In genomic region chr7:97872025-97872669, GRCh38 we compare ENCODE assay signal across 8 cellular contexts. TPM values are rescaled to one million over a fixed set of nuclear protein-coding genes. Genes with fewer than 3 reads are reported as not detected.
DNase-seq lines count a peak whose midpoint lies in the region; ATAC-seq, FAIRE-seq and TF ChIP-seq lines count a peak whose summit lies in the region.

Gene ASNS (minus strand): TSS chr7:97872408. CDS start chr7:97869156, 3,252 bp downstream.

- H3K27me3 ChIP-seq in BLaER1 treated with 17β-estradiol and CSF1 and Interleukin-3, amounts not matched to agents 10 nM and 100 nM = no peaks in the 10 kb centered on the region
- H3K27me3 ChIP-seq in HepG2 (ENCODE audit: control insufficient read depth in 1 of 2, insufficient read depth in 2 of 2, low read length in 2 of 2) = no peaks in the 10 kb centered on the region; a peak in 1 of 5 replicates

- H4K20me1 ChIP-seq in BLaER1 treated with 17β-estradiol and CSF1 and Interleukin-3, amounts not matched to agents 10 nM and 100 nM = peaks cover 0 to 31% (median 0%) of the 10 kb centered on the region in 11 experiments; a peak in 6 of 22 replicates
- peaks cover 7% of the 10 kb centered on the region; the same call in 1 of the 2 replicates for H4K20me1 ChIP-seq in HepG2 (ENCODE audit: insufficient read depth, low read length)

- peak within 1 kb of the TSS; percentile 38 to 88 (median 80); a peak in 21 of 22 replicates for H3K27ac ChIP-seq in BLaER1 treated with 17β-estradiol and CSF1 and Interleukin-3, amounts not matched to agents 10 nM and 100 nM
- H3K27ac ChIP-seq in HepG2 (ENCODE audit: extremely low read length, insufficient read depth, low read length) = peak within 1 kb of the TSS; percentile 64

- H3K36me3 ChIP-seq in BLaER1 treated with 17β-estradiol and CSF1 and Interleukin-3, amounts not matched to agents 10 nM and 100 nM = peaks cover 12 to 28% (median 24%) of the 10 kb centered on the region in 11 experiments; a peak in 20 of 22 replicates
- peaks cover 2 to 25% of the 10 kb centered on the region in 2 experiments; a peak in 4 of 5 replicates for H3K36me3 ChIP-seq in HepG2 (replicated peaks in 1 of 2; ENCODE audit: control insufficient read depth in 1 of 2, insufficient read depth in 2 of 2, low read length in 2 of 2)

- TF ChIP-seq RAD21 in HepG2 (CRISPR knock-in tag; IDR thresholded peaks at IDR 0.05) = no peak

- no TSS peak for BruUV-seq in HepG2 (replicated peaks; lab: Mats Ljungman, UMichigan)

- peak within 1 kb of the TSS; percentile 65 to 82 (median 72) for H3K4me3 ChIP-seq in BLaER1 treated with 17β-estradiol and CSF1 and Interleukin-3, amounts not matched to agents 10 nM and 100 nM
- peak within 1 kb of the TSS; percentile 80 to 97 (median 85) for H3K4me3 ChIP-seq in HepG2 (replicated peaks in 1 of 3; ENCODE audit: insufficient read depth in 1 of 3, low read depth in 2 of 3, low read length in 3 of 3)

- peaks cover 6 to 20% (median 13%) of the 10 kb centered on the region in 10 experiments; a peak in 18 of 20 replicates for H3K4me1 ChIP-seq in BLaER1 treated with 17β-estradiol and CSF1 and Interleukin-3, amounts not matched to agents 10 nM and 100 nM
- peaks cover 37% of the 10 kb centered on the region for H3K4me1 ChIP-seq in HepG2 (ENCODE audit: insufficient read depth, low read length)

- peak; percentile 30 for FAIRE-seq in HepG2 (lab: Jason Lieb, UNC)

- TF ChIP-seq EP300 in HepG2 (IDR thresholded peaks at IDR 0.05; ENCODE audit: low read depth in 2 of 2, low read length in 2 of 2) (peak in 1 of 2 experiments; percentile 38; a peak in 1 of 4 replicates), HepG2 (CRISPR knock-in tag; IDR thresholded peaks at IDR 0.05; ENCODE audit: borderline replicate concordance) (peak; percentile 61; the same call in 1 of the 2 replicates)

- intact Hi-C loops in HepG2 (cut with micrococcal nuclease; ENCODE audit: unreplicated experiment) = loop anchor here (5.0 kb wide), 1 partner anchor 1550 kb away; the partner anchor contains the start of gene SLC25A13

- TF ChIP-seq POLR2A in HepG2 (IDR thresholded peaks at IDR 0.05; ENCODE audit: insufficient read depth in 1 of 2, low read depth in 2 of 2, low read length in 2 of 2) = peak; percentile 74 to 93

- WGBS in HepG2 (ENCODE audit: low lambda C conversion rate) = 5% methylated on average over 4 of the region's 58 CpGs

- H3K9me3 ChIP-seq in BLaER1 treated with 17β-estradiol and CSF1 and Interleukin-3, amounts not matched to agents 10 nM and 100 nM (replicated peaks in 1 of 11) = no peaks in the 10 kb centered on the region
- H3K9me3 ChIP-seq in HepG2 (ENCODE audit: low read length) = no peaks in the 10 kb centered on the region

- in situ Hi-C loops in HepG2 (cut with HindIII; ENCODE audit: extremely low pct_ligation_motif_present, low pct_unique_long_range_greater_than_20kb) = no loop called here

- POLR2A ChIA-PET in HepG2 (lab: Yijun Ruan, JAX) = interaction anchor here (1.0 to 1.4 kb wide), 8 partner anchors 8 to 866 kb away, joined by 3 to 12 read pairs (median 5); partner anchors contain the start of gene SDHAF3

- H2AFZ ChIP-seq in HepG2 (ENCODE audit: low read length) = no peak within 1 kb of the TSS

- peak within 1 kb of the TSS; percentile 70 to 86 (median 81) for H3K9ac ChIP-seq in BLaER1 treated with 17β-estradiol and CSF1 and Interleukin-3, amounts not matched to agents 10 nM and 100 nM
- H3K9ac ChIP-seq in HepG2 (ENCODE audit: insufficient read depth, low read depth, low read length) = peak within 1 kb of the TSS; percentile 80

- H3K79me2 ChIP-seq in HepG2 (ENCODE audit: insufficient read depth, low read length) = peaks cover 8% of the 10 kb centered on the region

- CTCF ChIA-PET in HepG2 (lab: Yijun Ruan, JAX; ENCODE audit: low intra/inter-chr PET ratio, low total read pairs) = no interaction called here

- peak within 1 kb of the TSS; percentile 82 to 97 (median 91) for H3K4me2 ChIP-seq in BLaER1 treated with 17β-estradiol and CSF1 and Interleukin-3, amounts not matched to agents 10 nM and 100 nM
- peak within 1 kb of the TSS; percentile 90 for H3K4me2 ChIP-seq in HepG2 (ENCODE audit: low read depth, low read length)

- TF ChIP-seq CTCF in HepG2 (CRISPR knock-in tag; IDR thresholded peaks at IDR 0.05) = 0 out of 2 replicates have a peak, but pooled peaks have one; percentile 22

- ATAC-seq in GM19351 (IDR thresholded peaks at IDR 0.05; ENCODE audit: unreplicated experiment) = peak; percentile 99
- ATAC-seq in HG03520 (IDR thresholded peaks at IDR 0.05; ENCODE audit: unreplicated experiment) = peak; percentile 99
- ATAC-seq in HepG2 = peak; percentile 99

- peak; percentile 97 for DNase-seq in NCI-H748 (lab: John Stamatoyannopoulos, UW; ENCODE audit: unreplicated experiment)
- peak; percentile 83 to 85 for DNase-seq in activated CD4-positive, alpha-beta T cell treated with anti-CD3 and anti-CD28 coated beads, Interleukin-2, amount 50 U/mL, for 4 hours
- DNase-seq in dermis blood vessel endothelial cell = peak; percentile 88
- DNase-seq in HepG2 (ENCODE audit: low spot score) = peak; percentile 77
- peak; percentile 86 to 88 for DNase-seq in stimulated activated CD4-positive, alpha-beta T cell treated with anti-CD3 and anti-CD28 coated beads, Interleukin-2, amount 100 ng/mL, for 48 hours

TF ChIP-seq in HepG2, 621 proteins besides CTCF, POLR2A, EP300 and RAD21 (continues in another document):
- TF ChIP-seq RFXAP (CRISPR knock-in tag; IDR thresholded peaks at IDR 0.05; ENCODE audit: borderline replicate concordance) = 0 out of 2 replicates have a peak, but pooled peaks have one; percentile 60
- TF ChIP-seq UBTF (CRISPR knock-in tag; IDR thresholded peaks at IDR 0.05) = peak; percentile 90
- TF ChIP-seq PTBP1 (IDR thresholded peaks at IDR 0.05; ENCODE audit: low read depth, low read length, poor library complexity, severe bottlenecking) = no peak
- TF ChIP-seq STAG1 (CRISPR knock-in tag; IDR thresholded peaks at IDR 0.05) = no peak

RNA-seq across cellular contexts. Expression of gene ASNS, which starts in this region (rescaled TPM):
- total RNA-seq in dermis blood vessel endothelial cell (3.4 and 7.7 TPM in 2 replicates), HepG2 (2016; rRNA removed; fragmentation: Illumina TruSeq; extraction: Trizol) (55.0 and 81.9 TPM in 2 replicates)
- total RNA-seq in HepG2 (2016; cell fraction: cytosol; rRNA removed; fragmentation: Illumina TruSeq; extraction: Trizol; ENCODE audit: low read depth) = 4.0 and 4.5 TPM in 2 replicates
- 52.7 and 82.1 TPM in 2 replicates for total RNA-seq in HepG2 (2016; cell fraction: insoluble cytoplasmic fraction; rRNA removed; fragmentation: Illumina TruSeq; extraction: Trizol)
- total RNA-seq in HepG2 (2016; cell fraction: membrane; rRNA removed; fragmentation: Illumina TruSeq; extraction: Trizol) = 8.8 and 12.5 TPM in 2 replicates
- total RNA-seq in HepG2 (2016; cell fraction: nucleus; rRNA removed; fragmentation: Illumina TruSeq; extraction: Trizol) = 30.4 and 40.7 TPM in 2 replicates
- polyA plus RNA-seq in HepG2 (2011; rRNA removed) = 74.8 and 75.1 TPM in 2 replicates
- polyA plus RNA-seq in HepG2 (2011; cell fraction: cytosol; rRNA removed) = 43.8 and 55.1 TPM in 2 replicates
- polyA plus RNA-seq in HepG2 (2011; cell fraction: nucleus; rRNA removed) = 148 and 171 TPM in 2 replicates
- polyA plus RNA-seq in HepG2 (2012) = 152 and 252 TPM in 2 replicates
- 1.6 and 3.1 TPM in 2 replicates for polyA plus RNA-seq in HepG2 (2016; cell fraction: cytosol; fragmentation: Illumina TruSeq; extraction: Trizol; ENCODE audit: low read depth)
- 84.7 and 95.8 TPM in 2 replicates for polyA plus RNA-seq in HepG2 (2016; cell fraction: insoluble cytoplasmic fraction; fragmentation: Illumina TruSeq; extraction: Trizol; ENCODE audit: low read depth)
- 7.6 and 7.9 TPM in 2 replicates for polyA plus RNA-seq in HepG2 (2016; cell fraction: membrane; fragmentation: Illumina TruSeq; extraction: Trizol; ENCODE audit: low read depth)
- 58.4 and 65.6 TPM in 2 replicates for polyA plus RNA-seq in HepG2 (2016; cell fraction: nucleus; fragmentation: Illumina TruSeq; extraction: Trizol; ENCODE audit: insufficient read depth, low read depth)
- 51.6 and 135 TPM in 2 replicates for polyA minus RNA-seq in HepG2 (2011; rRNA and poly(A)+ RNA removed; ENCODE audit: low replicate concordance)
- 59.9 and 77.4 TPM in 2 replicates for polyA minus RNA-seq in HepG2 (2011; cell fraction: cytosol; rRNA and poly(A)+ RNA removed)
- 95.3 and 105 TPM in 2 replicates for polyA minus RNA-seq in HepG2 (2011; cell fraction: nucleus; rRNA and poly(A)+ RNA removed)

Comparison
In these comparisons a context has a peak if more than half of its experiments do, and no peak if none do; other contexts are left out.
1. Peak in every context shown above with its lines: DNase-seq, ATAC-seq, H3K4me3 ChIP-seq and H3K27ac ChIP-seq.